12 cellular contexts compared by ENCODE assay signal in genomic region chr10:44966816-44967509, GRCh38. TPM values are rescaled to one million over a fixed set of nuclear protein-coding genes. Genes with fewer than 3 reads are reported as not detected.
A peak's percentile ranks its signal among the peaks of the same experiment; 100 is the strongest.
DNase-seq lines count a peak whose midpoint lies in the region; ATAC-seq and TF ChIP-seq lines count a peak whose summit lies in the region.
"Had no signal": no experiment of that assay in that cellular context is flagged by ENCODE, and none has a peak within 500 bp of the region (broad histone marks: within the 10 kb centered on the region; RNA-seq: fewer than 3 reads in every experiment).

No MANE protein-coding gene starts in this region.

- peak in 7 of 12 donors; percentile 21 to 45 (median 27) for TF ChIP-seq CTCF in heart left ventricle (IDR thresholded peaks at IDR 0.05)
- no peak for TF ChIP-seq CTCF in coronary artery (IDR thresholded peaks at IDR 0.05)
- peak; percentile 29 for TF ChIP-seq CTCF in upper lobe of right lung (IDR thresholded peaks at IDR 0.05)

- no peak for TF ChIP-seq POLR2A in heart left ventricle (IDR thresholded peaks at IDR 0.05)

- intact Hi-C loops in heart left ventricle (cut with DNase I) (no loop called here), Right ventricle myocardium superior (cut with DNase I) (no loop called here), upper lobe of right lung (cut with DNase I) (no loop called here)

- H3K9me3 ChIP-seq in heart left ventricle, result no peaks in the 10 kb centered on the region
- no peaks in the 10 kb centered on the region for H3K9me3 ChIP-seq in upper lobe of right lung

- H3K27ac ChIP-seq in heart left ventricle (peak overlapping the region; percentile 49 to 98 (median 94)), coronary artery (peak overlapping the region; percentile 34 to 92), upper lobe of right lung (peak overlapping the region; percentile 67)

- DNase-seq in heart left ventricle (peak in 1 of 5 donors; percentile 13), Right ventricle myocardium superior (no peak), coronary artery (ENCODE audit: low spot score) (no peak), mesenteric fat pad (ENCODE audit: low spot score) (peak; percentile 55), upper lobe of right lung (no peak), HuH-7 (ENCODE audit: low spot score) (no peak), dedifferentiated amniotic fluid mesenchymal stem cell (ENCODE audit: extremely low spot score) (no peak)
- no peak for DNase-seq in activated CD4-positive, alpha-beta T cell treated with anti-CD3 and anti-CD28 coated beads, Interleukin-2, amount 50 U/mL, for 48 hours
- DNase-seq: activated T-cell treated with anti-CD3 and anti-CD28 coated beads for 4 hours; CD8-positive, alpha-beta T cell; NCI-H1092 treated with DMSO at 0.1 percent for 48 hours; SIG-M5 had no signal

- H3K27me3 ChIP-seq in heart left ventricle (no peaks in the 10 kb centered on the region), upper lobe of right lung (no peaks in the 10 kb centered on the region)

- WGBS in heart left ventricle, 4 donors, result 61 to 69% (median 64%) methylated on average over 8 of the region's 8 CpGs

- no peak for ATAC-seq in heart left ventricle
- no peak for ATAC-seq in Right ventricle myocardium superior (ENCODE audit: poor library complexity)
- ATAC-seq in upper lobe of right lung, result no peak
- ATAC-seq: CD8-positive, alpha-beta T cell had no signal

- H3K4me1 ChIP-seq in heart left ventricle (peaks cover 23 to 93% (median 80%) of the 10 kb centered on the region in 12 donors), upper lobe of right lung (peaks cover 56% of the 10 kb centered on the region)

- no peak overlapping the region for H3K4me3 ChIP-seq in heart left ventricle
- H3K4me3 ChIP-seq in coronary artery, result peak overlapping the region; percentile 22
- no peak overlapping the region for H3K4me3 ChIP-seq in upper lobe of right lung

- H3K36me3 ChIP-seq in heart left ventricle (peaks cover 0 to 29% (median 19%) of the 10 kb centered on the region in 9 donors), upper lobe of right lung (no peaks in the 10 kb centered on the region)

RNA-seq across cellular contexts. Expression of gene RASSF4, which starts 7.4 kb away (rescaled TPM):
- total RNA-seq in heart left ventricle (100 to 1,000 TPM in 4 of 9 donors, 10 to 100 TPM in 5; 64.4 to 125 (median 89.5) TPM), Right ventricle myocardium superior (87.5 TPM), mesenteric fat pad (122 TPM), upper lobe of right lung (40.9 TPM)
- polyA plus RNA-seq in heart left ventricle, result 10 to 100 TPM; 48.3 to 66.2 TPM

RNA-seq across cellular contexts. Expression of gene DEPP1, which starts 11.6 kb away (rescaled TPM):
- 10 to 100 TPM; 11.0 to 76.5 (median 22.7) TPM for total RNA-seq in heart left ventricle
- polyA plus RNA-seq in heart left ventricle, result 10 to 100 TPM; 19.1 to 37.9 TPM
- total RNA-seq in Right ventricle myocardium superior, result 35.1 TPM
- 566 TPM for total RNA-seq in mesenteric fat pad
- total RNA-seq in upper lobe of right lung, result 160 TPM
- total RNA-seq: CD8-positive, alpha-beta T cell had no signal

RNA-seq across cellular contexts. Expression of gene ZNF22, which starts 33.8 kb away (rescaled TPM):
- total RNA-seq in heart left ventricle (10 to 100 TPM; 12.7 to 16.8 (median 14.6) TPM), Right ventricle myocardium superior (11.4 TPM), mesenteric fat pad (50.3 TPM), upper lobe of right lung (26.9 TPM)
- 10 to 100 TPM; 12.6 to 17.5 TPM for polyA plus RNA-seq in heart left ventricle

RNA-seq across cellular contexts. Expression of gene TMEM72, which starts 55.8 kb away (rescaled TPM):
- total RNA-seq in heart left ventricle (under 1 TPM in 2 of 9 donors, not detected in 7; 0.15 to 0.27 TPM), Right ventricle myocardium superior (not detected), mesenteric fat pad (not detected), upper lobe of right lung (not detected)
- polyA plus RNA-seq in heart left ventricle, result not detected
- total RNA-seq: CD8-positive, alpha-beta T cell had no signal
